In genomic region chr3:121735047-121735696, GRCh38 we compare ENCODE assay signal across 12 cellular contexts. TPM values are rescaled to one million over a fixed set of nuclear protein-coding genes. Genes with fewer than 3 reads are reported as not detected.
A peak's percentile ranks its signal among the peaks of the same experiment; 100 is the strongest.
DNase-seq lines count a peak whose midpoint lies in the region; ATAC-seq and TF ChIP-seq lines count a peak whose summit lies in the region.
"Had no signal": no experiment of that assay in that cellular context is flagged by ENCODE, and none has a peak within 500 bp of the region (broad histone marks: within the 10 kb centered on the region; RNA-seq: fewer than 3 reads in every experiment).

No MANE protein-coding gene starts in this region.

- no peaks in the 10 kb centered on the region for H3K36me3 ChIP-seq in cardiac muscle cell

- intact Hi-C loops in Right ventricle myocardium superior (cut with DNase I), result no loop called here

- H3K27me3 ChIP-seq in cardiac muscle cell, result no peaks in the 10 kb centered on the region
- H3K27me3 ChIP-seq: BLaER1 treated with 17β-estradiol and CSF1 and Interleukin-3, amounts not matched to agents 10 nM and 100 nM had no signal

- no peak overlapping the region for H3K4me3 ChIP-seq in cardiac muscle cell
- H3K4me3 ChIP-seq: BLaER1 treated with 17β-estradiol and CSF1 and Interleukin-3, amounts not matched to agents 10 nM and 100 nM had no signal

- H3K4me1 Mint-ChIP-seq in stimulated activated naive CD8-positive, alpha-beta T cell treated with anti-CD3 and anti-CD28 coated beads, Interleukin-15, amount 100 ng/mL, for 72 hours, result peaks cover 42% of the 10 kb centered on the region

- no peaks in the 10 kb centered on the region for H3K27me3 Mint-ChIP-seq in stimulated activated naive CD8-positive, alpha-beta T cell treated with anti-CD3 and anti-CD28 coated beads, Interleukin-15, amount 100 ng/mL, for 72 hours
- H3K27me3 Mint-ChIP-seq: naive thymus-derived CD8-positive, alpha-beta T cell had no signal

- no peak overlapping the region for H3K4me3 Mint-ChIP-seq in stimulated activated naive CD8-positive, alpha-beta T cell treated with anti-CD3 and anti-CD28 coated beads, Interleukin-15, amount 100 ng/mL, for 72 hours
- H3K4me3 Mint-ChIP-seq: naive thymus-derived CD8-positive, alpha-beta T cell had no signal

- H3K9me3 ChIP-seq in cardiac muscle cell (ENCODE audit: low read depth), result no peaks in the 10 kb centered on the region

- no peak overlapping the region for H3K27ac Mint-ChIP-seq in stimulated activated naive CD8-positive, alpha-beta T cell treated with anti-CD3 and anti-CD28 coated beads, Interleukin-15, amount 100 ng/mL, for 72 hours
- H3K27ac Mint-ChIP-seq: naive thymus-derived CD8-positive, alpha-beta T cell had no signal

- H3K9me3 Mint-ChIP-seq in stimulated activated naive CD8-positive, alpha-beta T cell treated with anti-CD3 and anti-CD28 coated beads, Interleukin-15, amount 100 ng/mL, for 72 hours, result no peaks in the 10 kb centered on the region
- H3K9me3 Mint-ChIP-seq: naive thymus-derived CD8-positive, alpha-beta T cell had no signal

- TF ChIP-seq CTCF in cardiac muscle cell (IDR thresholded peaks at IDR 0.05; ENCODE audit: low read depth, low read length), result no peak

- H3K4me1 ChIP-seq in cardiac muscle cell (ENCODE audit: low read depth), result peaks cover 12% of the 10 kb centered on the region

- DNase-seq in cardiac muscle cell (ENCODE audit: low read depth in 1 of 2, low spot score in 1 of 2) (no peak), Right ventricle myocardium superior (no peak), HCEC 1CT (peak; percentile 61), NCI-H1436 (lab: John Stamatoyannopoulos, UW) (no peak), cerebellar nuclear complex (lab: John Stamatoyannopoulos, UW) (no peak)
- DNase-seq in stimulated activated naive CD8-positive, alpha-beta T cell treated with anti-CD3 and anti-CD28 coated beads, Interleukin-15, amount 100 ng/mL, for 72 hours, result no peak
- no peak for DNase-seq in activated effector memory CD4-positive, alpha-beta T cell treated with Interleukin-2 at 50 U/mL for 16 hours
- DNase-seq: activated CD4-positive, alpha-beta T cell treated with anti-CD3 and anti-CD28 coated beads, Interleukin-2, amount 50 U/mL, for 48 hours; cortex of kidney; naive thymus-derived CD8-positive, alpha-beta T cell had no signal

- peak overlapping the region; percentile 53 for H3K27ac ChIP-seq in cardiac muscle cell
- H3K27ac ChIP-seq: BLaER1 treated with 17β-estradiol and CSF1 and Interleukin-3, amounts not matched to agents 10 nM and 100 nM had no signal

- ATAC-seq in Right ventricle myocardium superior (ENCODE audit: poor library complexity), result no peak
- ATAC-seq in HG03442 (IDR thresholded peaks at IDR 0.05; ENCODE audit: unreplicated experiment), result peak; percentile 98
- ATAC-seq in stimulated activated naive CD8-positive, alpha-beta T cell treated with anti-CD3 and anti-CD28 coated beads, Interleukin-15, amount 100 ng/mL, for 72 hours, result peak; percentile 98
- ATAC-seq: naive thymus-derived CD8-positive, alpha-beta T cell had no signal

RNA-seq across cellular contexts. Expression of gene GOLGB1, which starts 14.4 kb away (rescaled TPM):
- total RNA-seq in cardiac muscle cell, result 23.2 and 46.1 TPM in 2 replicates
- 48.8 and 57.2 TPM in 2 replicates for polyA plus RNA-seq in cardiac muscle cell
- 43.2 TPM for total RNA-seq in Right ventricle myocardium superior
